Comparison of ENCODE assay signal across 9 cellular contexts in genomic region chr6:129567374-129567773, GRCh38.
A peak's percentile ranks its signal among the peaks of the same experiment; 100 is the strongest.
DNase-seq lines count a peak whose midpoint lies in the region; ATAC-seq and TF ChIP-seq lines count a peak whose summit lies in the region.
"Had no signal": no experiment of that assay in that cellular context is flagged by ENCODE, and none has a peak within 500 bp of the region (broad histone marks: within the 10 kb centered on the region; RNA-seq: fewer than 3 reads in every experiment).

No MANE protein-coding gene starts in this region.

- no peaks in the 10 kb centered on the region for H4K20me1 ChIP-seq in MM.1S (ENCODE audit: insufficient read depth, low read length)
- no peaks in the 10 kb centered on the region for H4K20me1 ChIP-seq in neural cell (ENCODE audit: insufficient read depth)
- H4K20me1 ChIP-seq: BLaER1 treated with 17β-estradiol and CSF1 and Interleukin-3, amounts not matched to agents 10 nM and 100 nM had no signal

- H3K4me3 ChIP-seq in MM.1S (ENCODE audit: low read length) (no peak overlapping the region), neural cell (ENCODE audit: low read length) (no peak overlapping the region)
- H3K4me3 ChIP-seq: BLaER1 treated with 17β-estradiol and CSF1 and Interleukin-3, amounts not matched to agents 10 nM and 100 nM had no signal

- H3K27ac Mint-ChIP-seq in activated naive CD4-positive, alpha-beta T cell treated with anti-CD3 and anti-CD28 coated beads, Interleukin-2, amount 10 ng/mL, durations not matched to agents 7 days and 5 days, result no peak overlapping the region

- peaks cover 3% of the 10 kb centered on the region for H3K9me3 Mint-ChIP-seq in activated naive CD4-positive, alpha-beta T cell treated with anti-CD3 and anti-CD28 coated beads, Interleukin-2, amount 10 ng/mL, durations not matched to agents 7 days and 5 days

- no peak for TF ChIP-seq EP300 in neural cell (conservative IDR thresholded peaks at IDR 0.05; ENCODE audit: poor library complexity, severe bottlenecking)

- H3K27ac ChIP-seq in MM.1S (ENCODE audit: low read length), result no peak overlapping the region
- H3K27ac ChIP-seq in neural cell (ENCODE audit: low read length), result no peak overlapping the region
- H3K27ac ChIP-seq: BLaER1 treated with 17β-estradiol and CSF1 and Interleukin-3, amounts not matched to agents 10 nM and 100 nM had no signal

- DNase-seq in NCI-H1417 (lab: John Stamatoyannopoulos, UW) (peak; percentile 11 to 33 (median 28)), NCI-H1417 treated with DMSO at 0.1 percent for 48 hours (lab: John Stamatoyannopoulos, UW) (no peak), MM.1S (peak; percentile 14), HuH-7.5 (ENCODE audit: low spot score) (no peak), OCI-M2 (lab: John Stamatoyannopoulos, UW; ENCODE audit: unreplicated experiment) (no peak)
- peak; percentile 52 for DNase-seq in activated naive CD4-positive, alpha-beta T cell treated with anti-CD3 and anti-CD28 coated beads, Interleukin-2, amount 10 ng/mL, durations not matched to agents 7 days and 5 days

- H3K27me3 ChIP-seq in MM.1S (replicated peaks; ENCODE audit: insufficient read depth, low read length), result no peaks in the 10 kb centered on the region
- no peaks in the 10 kb centered on the region for H3K27me3 ChIP-seq in neural cell (ENCODE audit: insufficient read depth, low read depth, low read length)
- H3K27me3 ChIP-seq: BLaER1 treated with 17β-estradiol and CSF1 and Interleukin-3, amounts not matched to agents 10 nM and 100 nM had no signal

- H3K79me2 ChIP-seq in MM.1S (ENCODE audit: low read length) (no peaks in the 10 kb centered on the region), neural cell (replicated peaks; ENCODE audit: insufficient read depth, low read length) (no peaks in the 10 kb centered on the region)

- H3K4me1 ChIP-seq in MM.1S (ENCODE audit: low read length), result no peaks in the 10 kb centered on the region
- H3K4me1 ChIP-seq: BLaER1 treated with 17β-estradiol and CSF1 and Interleukin-3, amounts not matched to agents 10 nM and 100 nM had no signal

- TF ChIP-seq RAD21 in neural cell (conservative IDR thresholded peaks at IDR 0.05), result no peak

- H3K36me3 ChIP-seq in MM.1S (replicated peaks; ENCODE audit: insufficient read depth, low read length), result no peaks in the 10 kb centered on the region
- H3K36me3 ChIP-seq in neural cell (ENCODE audit: insufficient read depth, low read length), result no peaks in the 10 kb centered on the region

- no peaks in the 10 kb centered on the region for H3F3A ChIP-seq in MM.1S (ENCODE audit: insufficient read depth, low read length)
- H3F3A ChIP-seq in neural cell (ENCODE audit: insufficient read depth, low read length, poor library complexity, severe bottlenecking), result no peaks in the 10 kb centered on the region

- H2AFZ ChIP-seq in MM.1S (ENCODE audit: low read length), result no peak overlapping the region
- H2AFZ ChIP-seq in neural cell (ENCODE audit: low read depth, low read length), result no peak overlapping the region

- no peaks in the 10 kb centered on the region for H3K4me1 Mint-ChIP-seq in activated naive CD4-positive, alpha-beta T cell treated with anti-CD3 and anti-CD28 coated beads, Interleukin-2, amount 10 ng/mL, durations not matched to agents 7 days and 5 days

- H3K36me3 Mint-ChIP-seq in activated naive CD4-positive, alpha-beta T cell treated with anti-CD3 and anti-CD28 coated beads, Interleukin-2, amount 10 ng/mL, durations not matched to agents 7 days and 5 days, result peaks cover 2% of the 10 kb centered on the region

- H3K9me3 ChIP-seq in MM.1S (replicated peaks; ENCODE audit: insufficient read depth, low read length) (no peaks in the 10 kb centered on the region), neural cell (ENCODE audit: low read length) (no peaks in the 10 kb centered on the region)

- ATAC-seq in GM18502 (IDR thresholded peaks at IDR 0.05; ENCODE audit: poor library complexity, unreplicated experiment), result no peak

- no peak overlapping the region for H3K4me3 Mint-ChIP-seq in activated naive CD4-positive, alpha-beta T cell treated with anti-CD3 and anti-CD28 coated beads, Interleukin-2, amount 10 ng/mL, durations not matched to agents 7 days and 5 days

- H3K9me2 ChIP-seq in MM.1S (replicated peaks; ENCODE audit: insufficient read depth, low read length), result no peaks in the 10 kb centered on the region
- no peaks in the 10 kb centered on the region for H3K9me2 ChIP-seq in neural cell (ENCODE audit: insufficient read depth, low read length)

- H3K27me3 Mint-ChIP-seq in activated naive CD4-positive, alpha-beta T cell treated with anti-CD3 and anti-CD28 coated beads, Interleukin-2, amount 10 ng/mL, durations not matched to agents 7 days and 5 days, result peaks cover 4% of the 10 kb centered on the region

- TF ChIP-seq CTCF in MM.1S (IDR thresholded peaks at IDR 0.05; ENCODE audit: low read length), result peak; percentile 48
- TF ChIP-seq CTCF in neural cell (IDR thresholded peaks at IDR 0.05; ENCODE audit: poor library complexity, severe bottlenecking), result peak; percentile 14

- H3K4me2 ChIP-seq in MM.1S (ENCODE audit: low read depth, low read length) (no peak overlapping the region), neural cell (ENCODE audit: low read length) (no peak overlapping the region)
- H3K4me2 ChIP-seq: BLaER1 treated with 17β-estradiol and CSF1 and Interleukin-3, amounts not matched to agents 10 nM and 100 nM had no signal

- CTCF ChIA-PET in activated naive CD4-positive, alpha-beta T cell treated with anti-CD3 and anti-CD28 coated beads, Interleukin-2, amount 10 ng/mL, durations not matched to agents 7 days and 5 days (lab: Charles Lee), result interaction anchor here (0.7 to 3.2 kb wide), 11 partner anchors 11 to 240 kb away, joined by 3 to 23 read pairs (median 3); no protein-coding TSS in a partner anchor

- H3K9ac ChIP-seq in MM.1S (ENCODE audit: low read length) (no peak overlapping the region), neural cell (ENCODE audit: low read length) (no peak overlapping the region)
- H3K9ac ChIP-seq: BLaER1 treated with 17β-estradiol and CSF1 and Interleukin-3, amounts not matched to agents 10 nM and 100 nM had no signal

TF ChIP-seq in neural cell, 6 proteins besides CTCF, POLR2A, EP300 and RAD21:
- TF ChIP-seq SMC3 (conservative IDR thresholded peaks at IDR 0.05; ENCODE audit: poor library complexity), result no peak
- no peak for TF ChIP-seq TAF1 (IDR thresholded peaks at IDR 0.05; ENCODE audit: low read depth)
- TF ChIP-seq MXI1 (conservative IDR thresholded peaks at IDR 0.05; ENCODE audit: poor library complexity, severe bottlenecking), result no peak
- no peak for TF ChIP-seq POLR2AphosphoS5 (IDR thresholded peaks at IDR 0.05)
- no peak for TF ChIP-seq REST (IDR thresholded peaks at IDR 0.05; ENCODE audit: borderline replicate concordance)
- TF ChIP-seq EZH2 (IDR thresholded peaks at IDR 0.05; ENCODE audit: borderline replicate concordance, insufficient read depth, low read length, poor library complexity, severe bottlenecking), result no peak

Comparison
In these comparisons a context has a peak if more than half of its experiments do, and no peak if none do; other contexts are left out.
1. DNase-seq: peak in NCI-H1417 (3 of 3), MM.1S (single experiment) and activated naive CD4-positive, alpha-beta T cell treated with anti-CD3 and anti-CD28 coated beads, Interleukin-2, amount 10 ng/mL, durations not matched to agents 7 days and 5 days (single experiment); none in NCI-H1417 treated with DMSO at 0.1 percent for 48 hours (single experiment), HuH-7.5 (single experiment) and OCI-M2 (single experiment).